ENCODE assay signal across 20 cellular contexts in genomic region chr6:45895569-45895968, GRCh38.
DNase-seq lines count a peak whose midpoint lies in the region; ATAC-seq and TF ChIP-seq lines count a peak whose summit lies in the region.
"Had no signal": no experiment of that assay in that cellular context is flagged by ENCODE, and none has a peak within 500 bp of the region (broad histone marks: within the 10 kb centered on the region; RNA-seq: fewer than 3 reads in every experiment).

No MANE protein-coding gene starts in this region.

- H3K4me3 Mint-ChIP-seq in activated CD8-positive, alpha-beta memory T cell treated with anti-CD3 and anti-CD28 coated beads, Interleukin-2, amount 10 ng/mL, durations not matched to agents 7 days and 5 days = no peak overlapping the region
- H3K4me3 Mint-ChIP-seq in central memory CD8-positive, alpha-beta T cell = no peak overlapping the region
- H3K4me3 Mint-ChIP-seq: GM23338 had no signal

- WGBS in smooth muscle cell (ENCODE audit: low lambda C conversion rate) = 33% methylated on average over 5 of the region's 5 CpGs

- peaks cover 30% of the 10 kb centered on the region for H3K4me1 Mint-ChIP-seq in activated CD8-positive, alpha-beta memory T cell treated with anti-CD3 and anti-CD28 coated beads, Interleukin-2, amount 10 ng/mL, durations not matched to agents 7 days and 5 days
- H3K4me1 Mint-ChIP-seq in central memory CD8-positive, alpha-beta T cell = peaks cover 14% of the 10 kb centered on the region

- peaks cover 6% of the 10 kb centered on the region for H3F3A ChIP-seq in smooth muscle cell (ENCODE audit: low read depth)

- peak; percentile 94 for ATAC-seq in activated CD8-positive, alpha-beta memory T cell treated with anti-CD3 and anti-CD28 coated beads, Interleukin-2, amount 10 ng/mL, durations not matched to agents 7 days and 5 days
- peak; percentile 99 for ATAC-seq in central memory CD8-positive, alpha-beta T cell (replicated peaks; ENCODE audit: extremely low read depth, poor library complexity, severe bottlenecking)
- no peak for ATAC-seq in GM21786 (IDR thresholded peaks at IDR 0.05; ENCODE audit: unreplicated experiment)
- ATAC-seq: GM12878, GM23338, Panc1 had no signal

- CTCF ChIA-PET in activated CD8-positive, alpha-beta memory T cell treated with anti-CD3 and anti-CD28 coated beads, Interleukin-2, amount 10 ng/mL, durations not matched to agents 7 days and 5 days (lab: Charles Lee) = interaction anchor here (1.2 kb wide), 3 partner anchors 16 to 1240 kb away, joined by 3 to 4 read pairs (median 4); no protein-coding TSS in a partner anchor

- no peak overlapping the region for H3K27ac Mint-ChIP-seq in activated CD8-positive, alpha-beta memory T cell treated with anti-CD3 and anti-CD28 coated beads, Interleukin-2, amount 10 ng/mL, durations not matched to agents 7 days and 5 days
- H3K27ac Mint-ChIP-seq in central memory CD8-positive, alpha-beta T cell (ENCODE audit: low read depth) = peak overlapping the region; percentile 86
- H3K27ac Mint-ChIP-seq: GM23338 had no signal

- H3K9me2 ChIP-seq in Karpas-422 (replicated peaks; ENCODE audit: insufficient read depth, low read length) = no peaks in the 10 kb centered on the region

- H3K79me2 ChIP-seq in Karpas-422 (ENCODE audit: low read length) = no peaks in the 10 kb centered on the region
- H3K79me2 ChIP-seq in smooth muscle cell (ENCODE audit: low read depth) = no peaks in the 10 kb centered on the region

- no peak for TF ChIP-seq CTCF in smooth muscle cell (IDR thresholded peaks at IDR 0.05; ENCODE audit: borderline replicate concordance, insufficient read depth, poor library complexity, severe bottlenecking)

- H2AFZ ChIP-seq in Karpas-422 (ENCODE audit: low read length) (no peak overlapping the region), smooth muscle cell (ENCODE audit: low read depth) (no peak overlapping the region)
- H2AFZ ChIP-seq: GM23338 had no signal

- H3K4me1 ChIP-seq in Karpas-422 (ENCODE audit: low read length) (no peaks in the 10 kb centered on the region), smooth muscle cell (ENCODE audit: low read depth) (peaks cover 1% of the 10 kb centered on the region)

- H3K4me2 ChIP-seq in Karpas-422 (ENCODE audit: low read depth, low read length, poor library complexity, severe bottlenecking) (no peak overlapping the region), smooth muscle cell (no peak overlapping the region)
- H3K4me2 ChIP-seq: BLaER1, GM23338 had no signal

- H3K4me3 ChIP-seq in Karpas-422 (ENCODE audit: low read length) (no peak overlapping the region), smooth muscle cell (no peak overlapping the region)
- H3K4me3 ChIP-seq: BLaER1, GM12878, GM23338 had no signal

- no peaks in the 10 kb centered on the region for H3K9me3 Mint-ChIP-seq in activated CD8-positive, alpha-beta memory T cell treated with anti-CD3 and anti-CD28 coated beads, Interleukin-2, amount 10 ng/mL, durations not matched to agents 7 days and 5 days (ENCODE audit: low read depth)
- no peaks in the 10 kb centered on the region for H3K9me3 Mint-ChIP-seq in central memory CD8-positive, alpha-beta T cell
- H3K9me3 Mint-ChIP-seq: CD8-positive, alpha-beta memory T cell; GM23338 had no signal

- H3K36me3 ChIP-seq in Karpas-422 (ENCODE audit: insufficient read depth, low read length) (no peaks in the 10 kb centered on the region), smooth muscle cell (ENCODE audit: low read depth) (no peaks in the 10 kb centered on the region)
- H3K36me3 ChIP-seq: BLaER1 had no signal

- no peaks in the 10 kb centered on the region for H3K27me3 ChIP-seq in Karpas-422 (ENCODE audit: low read length)
- no peaks in the 10 kb centered on the region for H3K27me3 ChIP-seq in smooth muscle cell (ENCODE audit: low read depth)
- H3K27me3 ChIP-seq: BLaER1 had no signal

- H3K9me3 ChIP-seq in Karpas-422 (ENCODE audit: low read length) (no peaks in the 10 kb centered on the region), smooth muscle cell (replicated peaks; ENCODE audit: low read depth) (no peaks in the 10 kb centered on the region)
- H3K9me3 ChIP-seq: BLaER1 had no signal

- H3K36me3 Mint-ChIP-seq in activated CD8-positive, alpha-beta memory T cell treated with anti-CD3 and anti-CD28 coated beads, Interleukin-2, amount 10 ng/mL, durations not matched to agents 7 days and 5 days = peaks cover 3% of the 10 kb centered on the region
- H3K36me3 Mint-ChIP-seq in central memory CD8-positive, alpha-beta T cell (ENCODE audit: insufficient read depth) = peaks cover 2% of the 10 kb centered on the region

- H4K20me1 ChIP-seq in Karpas-422 (ENCODE audit: insufficient read depth, low read depth, low read length) (no peaks in the 10 kb centered on the region), smooth muscle cell (ENCODE audit: low read depth) (no peaks in the 10 kb centered on the region)
- H4K20me1 ChIP-seq: BLaER1 had no signal

- H3K27me3 Mint-ChIP-seq in activated CD8-positive, alpha-beta memory T cell treated with anti-CD3 and anti-CD28 coated beads, Interleukin-2, amount 10 ng/mL, durations not matched to agents 7 days and 5 days = no peaks in the 10 kb centered on the region
- H3K27me3 Mint-ChIP-seq in central memory CD8-positive, alpha-beta T cell = no peaks in the 10 kb centered on the region

- no peak for DNase-seq in activated CD8-positive, alpha-beta memory T cell treated with anti-CD3 and anti-CD28 coated beads, Interleukin-2, amount 10 ng/mL, durations not matched to agents 7 days and 5 days
- DNase-seq in activated CD8-positive, alpha-beta memory T cell treated with anti-CD3 and anti-CD28 coated beads, Interleukin-2, amount 50 U/mL, for 4 hours = no peak
- peak; percentile 16 for DNase-seq in Karpas-422
- DNase-seq in central memory CD8-positive, alpha-beta T cell (ENCODE audit: low spot score in 2 of 2) = peak in 1 of 2 donors; percentile 12
- no peak for DNase-seq in smooth muscle cell (lab: John Stamatoyannopoulos, UW; ENCODE audit: unreplicated experiment)
- DNase-seq in NCI-H774 (lab: John Stamatoyannopoulos, UW) = no peak
- DNase-seq: GDM1, IMR-90, Kasumi-1, MM.1S, NCI-H1092 treated with DMSO at 0.1 percent for 48 hours, NCI-H2081 treated with DMSO at 0.1 percent for 48 hours, NCI-H510A, NCI-H82 had no signal

- H3K27ac ChIP-seq in Karpas-422 (ENCODE audit: low read length) (no peak overlapping the region), smooth muscle cell (ENCODE audit: low read depth) (peak overlapping the region; percentile 33)
- H3K27ac ChIP-seq: BLaER1 had no signal

- H3K9ac ChIP-seq in Karpas-422 (ENCODE audit: low read length) (no peak overlapping the region), smooth muscle cell (ENCODE audit: low read depth) (no peak overlapping the region)
- H3K9ac ChIP-seq: BLaER1 had no signal
